Comparison of ENCODE assay signal across 26 cellular contexts in genomic region chr10:96646251-96646740, GRCh38. TPM values are rescaled to one million over a fixed set of nuclear protein-coding genes. Genes with fewer than 3 reads are reported as not detected.
DNase-seq lines count a peak whose midpoint lies in the region; ATAC-seq and TF ChIP-seq lines count a peak whose summit lies in the region.
"Had no signal": no experiment of that assay in that cellular context is flagged by ENCODE, and none has a peak within 500 bp of the region (broad histone marks: within the 10 kb centered on the region; RNA-seq: fewer than 3 reads in every experiment).

No MANE protein-coding gene starts in this region.

- ATAC-seq in activated naive CD8-positive, alpha-beta T cell treated with anti-CD3 and anti-CD28 coated beads, Interleukin-2, amount 50 U/mL, for 24 hours: peak; percentile 34
- ATAC-seq in activated T-helper 17 cell treated with anti-CD3 and anti-CD28 coated beads, Interleukin-2, amount 50 U/mL, for 72 hours (replicated peaks): peak; percentile 17
- no peak for ATAC-seq in lower lobe of right lung
- ATAC-seq in stimulated activated naive B cell treated with anti-CD40 and anti-IgM and Interleukin-4, amounts not matched to agents 10 μg/mL and 1 μg/mL and 100 μg/mL, for 72 hours (replicated peaks): no peak
- ATAC-seq: activated CD4-positive, alpha-beta T cell treated with anti-CD3 and anti-CD28 coated beads for 36 hours; gastrocnemius medialis had no signal

- H3K36me3 ChIP-seq in lower lobe of right lung (peaks cover 14% of the 10 kb centered on the region), Peyer's patch (peaks cover 0 to 4% (median 0%) of the 10 kb centered on the region in 3 donors)
- H3K36me3 ChIP-seq: BE2C, esophagus squamous epithelium, gastrocnemius medialis, SJSA1, transverse colon had no signal

- H3K27ac ChIP-seq in lower lobe of right lung (peak overlapping the region; percentile 8), Peyer's patch (peak overlapping the region in 2 of 4 donors; percentile 46 to 58)
- H3K27ac ChIP-seq: gastrocnemius medialis, SJSA1 had no signal

- H3K36me3 Mint-ChIP-seq in activated naive CD8-positive, alpha-beta T cell treated with anti-CD3 and anti-CD28 coated beads, Interleukin-2, amount 50 U/mL, for 24 hours (ENCODE audit: low read depth): peaks cover 8% of the 10 kb centered on the region
- peaks cover 11% of the 10 kb centered on the region for H3K36me3 Mint-ChIP-seq in activated naive CD8-positive, alpha-beta T cell treated with anti-CD3 and anti-CD28 coated beads for 36 hours
- peaks cover 5% of the 10 kb centered on the region for H3K36me3 Mint-ChIP-seq in activated T-helper 17 cell treated with anti-CD3 and anti-CD28 coated beads, Interleukin-2, amount 50 U/mL, for 72 hours (ENCODE audit: low read depth)
- H3K36me3 Mint-ChIP-seq in stimulated activated naive B cell treated with anti-CD40 and anti-IgM and Interleukin-4, amounts not matched to agents 10 μg/mL and 1 μg/mL and 100 μg/mL, for 72 hours: peaks cover 47 to 70% of the 10 kb centered on the region in 2 donors

- no peak overlapping the region for H3K4me3 ChIP-seq in lower lobe of right lung
- H3K4me3 ChIP-seq in Peyer's patch: no peak overlapping the region
- H3K4me3 ChIP-seq: esophagus squamous epithelium, gastrocnemius medialis, SJSA1, stomach, transverse colon had no signal

- no peaks in the 10 kb centered on the region for H3K27me3 Mint-ChIP-seq in activated naive CD8-positive, alpha-beta T cell treated with anti-CD3 and anti-CD28 coated beads, Interleukin-2, amount 50 U/mL, for 24 hours
- no peaks in the 10 kb centered on the region for H3K27me3 Mint-ChIP-seq in activated naive CD8-positive, alpha-beta T cell treated with anti-CD3 and anti-CD28 coated beads for 36 hours
- no peaks in the 10 kb centered on the region for H3K27me3 Mint-ChIP-seq in activated T-helper 17 cell treated with anti-CD3 and anti-CD28 coated beads, Interleukin-2, amount 50 U/mL, for 72 hours
- no peaks in the 10 kb centered on the region for H3K27me3 Mint-ChIP-seq in stimulated activated naive B cell treated with anti-CD40 and anti-IgM and Interleukin-4, amounts not matched to agents 10 μg/mL and 1 μg/mL and 100 μg/mL, for 72 hours
- H3K27me3 Mint-ChIP-seq: activated CD4-positive, alpha-beta T cell treated with anti-CD3 and anti-CD28 coated beads for 36 hours; effector memory CD8-positive, alpha-beta T cell had no signal

- intact Hi-C loops in lower lobe of right lung (cut with DNase I): no loop called here

- no peak for DNase-seq in activated naive CD8-positive, alpha-beta T cell treated with anti-CD3 and anti-CD28 coated beads, Interleukin-2, amount 50 U/mL, for 24 hours
- DNase-seq in activated naive CD8-positive, alpha-beta T cell treated with anti-CD3 and anti-CD28 coated beads for 36 hours: no peak
- DNase-seq in lower lobe of right lung (no peak), GM10266 (ENCODE audit: extremely low spot score) (no peak), amygdala (lab: John Stamatoyannopoulos, UW) (no peak), Peyer's patch (no peak)
- no peak for DNase-seq in stimulated activated naive B cell treated with anti-CD40 and anti-IgM and Interleukin-4, amounts not matched to agents 10 μg/mL and 1 μg/mL and 100 μg/mL, for 72 hours
- DNase-seq: 8988T; activated CD4-positive, alpha-beta T cell treated with anti-CD3 and anti-CD28 coated beads for 36 hours; BE2C; EL; esophagus squamous epithelium; gastrocnemius medialis; kidney glomerular epithelial cell; midbrain; NCI-H2081 treated with DMSO at 0.1 percent for 48 hours; NCI-H446 treated with DMSO at 0.1 percent for 48 hours; stimulated activated CD4-positive, alpha-beta T cell treated with anti-CD3 and anti-CD28 coated beads, Interleukin-4, amount 100 ng/mL, for 1 hour; stomach; transverse colon had no signal

- peaks cover 48% of the 10 kb centered on the region for H3K4me1 Mint-ChIP-seq in activated naive CD8-positive, alpha-beta T cell treated with anti-CD3 and anti-CD28 coated beads, Interleukin-2, amount 50 U/mL, for 24 hours
- H3K4me1 Mint-ChIP-seq in activated naive CD8-positive, alpha-beta T cell treated with anti-CD3 and anti-CD28 coated beads for 36 hours: peaks cover 38% of the 10 kb centered on the region
- H3K4me1 Mint-ChIP-seq in activated T-helper 17 cell treated with anti-CD3 and anti-CD28 coated beads, Interleukin-2, amount 50 U/mL, for 72 hours: peaks cover 29% of the 10 kb centered on the region
- peaks cover 58 to 75% of the 10 kb centered on the region in 2 donors for H3K4me1 Mint-ChIP-seq in stimulated activated naive B cell treated with anti-CD40 and anti-IgM and Interleukin-4, amounts not matched to agents 10 μg/mL and 1 μg/mL and 100 μg/mL, for 72 hours
- H3K4me1 Mint-ChIP-seq: neural crest cell had no signal

- no peak for TF ChIP-seq POLR2A in Peyer's patch (IDR thresholded peaks at IDR 0.05)

- no peaks in the 10 kb centered on the region for H3K9me3 Mint-ChIP-seq in activated naive CD8-positive, alpha-beta T cell treated with anti-CD3 and anti-CD28 coated beads, Interleukin-2, amount 50 U/mL, for 24 hours
- no peaks in the 10 kb centered on the region for H3K9me3 Mint-ChIP-seq in activated naive CD8-positive, alpha-beta T cell treated with anti-CD3 and anti-CD28 coated beads for 36 hours
- H3K9me3 Mint-ChIP-seq in activated T-helper 17 cell treated with anti-CD3 and anti-CD28 coated beads, Interleukin-2, amount 50 U/mL, for 72 hours: no peaks in the 10 kb centered on the region
- no peaks in the 10 kb centered on the region for H3K9me3 Mint-ChIP-seq in stimulated activated naive B cell treated with anti-CD40 and anti-IgM and Interleukin-4, amounts not matched to agents 10 μg/mL and 1 μg/mL and 100 μg/mL, for 72 hours
- H3K9me3 Mint-ChIP-seq: activated naive CD4-positive, alpha-beta T cell treated with anti-CD3 and anti-CD28 coated beads, Interleukin-2, amount 50 U/mL, for 72 hours; activated T-helper 1 cell treated with anti-CD3 and anti-CD28 coated beads, Interleukin-12 subunit alpha, Interleukin-12 subunit beta, Interleukin-2, Interleukin-4 antibody, amounts not matched to agents 30 ng/mL and 10 ng/mL and 1 ng/mL, durations not matched to agents 14 hours and 24 hours and 36 hours; effector memory CD8-positive, alpha-beta T cell; neural crest cell had no signal

- no peak overlapping the region for H3K27ac Mint-ChIP-seq in activated naive CD8-positive, alpha-beta T cell treated with anti-CD3 and anti-CD28 coated beads, Interleukin-2, amount 50 U/mL, for 24 hours
- no peak overlapping the region for H3K27ac Mint-ChIP-seq in activated naive CD8-positive, alpha-beta T cell treated with anti-CD3 and anti-CD28 coated beads for 36 hours
- peak overlapping the region; percentile 91 for H3K27ac Mint-ChIP-seq in activated T-helper 17 cell treated with anti-CD3 and anti-CD28 coated beads, Interleukin-2, amount 50 U/mL, for 72 hours
- H3K27ac Mint-ChIP-seq in stimulated activated naive B cell treated with anti-CD40 and anti-IgM and Interleukin-4, amounts not matched to agents 10 μg/mL and 1 μg/mL and 100 μg/mL, for 72 hours: peak overlapping the region; percentile 95
- H3K27ac Mint-ChIP-seq: activated CD4-positive, alpha-beta T cell treated with anti-CD3 and anti-CD28 coated beads for 36 hours had no signal

- no peak overlapping the region for H3K4me3 Mint-ChIP-seq in activated naive CD8-positive, alpha-beta T cell treated with anti-CD3 and anti-CD28 coated beads, Interleukin-2, amount 50 U/mL, for 24 hours
- no peak overlapping the region for H3K4me3 Mint-ChIP-seq in activated naive CD8-positive, alpha-beta T cell treated with anti-CD3 and anti-CD28 coated beads for 36 hours
- H3K4me3 Mint-ChIP-seq in activated T-helper 17 cell treated with anti-CD3 and anti-CD28 coated beads, Interleukin-2, amount 50 U/mL, for 72 hours: peak overlapping the region; percentile 70
- H3K4me3 Mint-ChIP-seq in stimulated activated naive B cell treated with anti-CD40 and anti-IgM and Interleukin-4, amounts not matched to agents 10 μg/mL and 1 μg/mL and 100 μg/mL, for 72 hours: peak overlapping the region in 1 of 2 donors; percentile 7
- H3K4me3 Mint-ChIP-seq: activated CD4-positive, alpha-beta T cell treated with anti-CD3 and anti-CD28 coated beads for 36 hours; activated T-helper 1 cell treated with anti-CD3 and anti-CD28 coated beads, Interleukin-12 subunit alpha, Interleukin-12 subunit beta, Interleukin-2, Interleukin-4 antibody, amounts not matched to agents 30 ng/mL and 10 ng/mL and 1 ng/mL, durations not matched to agents 14 hours and 24 hours and 36 hours; neural crest cell had no signal

- H3K27me3 ChIP-seq in lower lobe of right lung (ENCODE audit: low read depth): no peaks in the 10 kb centered on the region
- H3K27me3 ChIP-seq in Peyer's patch: no peaks in the 10 kb centered on the region
- H3K27me3 ChIP-seq: BE2C, gastrocnemius medialis, SJSA1, stomach, transverse colon had no signal

- TF ChIP-seq CTCF in lower lobe of right lung (IDR thresholded peaks at IDR 0.05): no peak
- no peak for TF ChIP-seq CTCF in GM10266 (IDR thresholded peaks at IDR 0.05; ENCODE audit: control insufficient read depth, insufficient read depth, low read depth, missing control alignments)
- TF ChIP-seq CTCF in Peyer's patch (IDR thresholded peaks at IDR 0.05): no peak

- H3K9me3 ChIP-seq in lower lobe of right lung: no peaks in the 10 kb centered on the region
- no peaks in the 10 kb centered on the region for H3K9me3 ChIP-seq in Peyer's patch
- H3K9me3 ChIP-seq: BE2C, esophagus squamous epithelium, gastrocnemius medialis, SJSA1, stomach, transverse colon had no signal

- H3K4me1 ChIP-seq in lower lobe of right lung (peaks cover 3% of the 10 kb centered on the region), Peyer's patch (peaks cover 0 to 4% (median 2%) of the 10 kb centered on the region in 4 donors)
- H3K4me1 ChIP-seq: BE2C, esophagus squamous epithelium, gastrocnemius medialis, SJSA1 had no signal

RNA-seq across cellular contexts. Expression of gene TM9SF3, which starts 59.5 kb away (rescaled TPM):
- total RNA-seq in activated naive CD8-positive, alpha-beta T cell treated with anti-CD3 and anti-CD28 coated beads for 36 hours: 10 to 100 TPM; 85.3 to 86.7 TPM
- total RNA-seq in activated T-helper 17 cell treated with anti-CD3 and anti-CD28 coated beads, Interleukin-2, amount 50 U/mL, for 72 hours: 100 to 1,000 TPM in 1 of 2 donors, 10 to 100 TPM in 1; 80.3 to 101 TPM
- total RNA-seq in lower lobe of right lung (112 TPM), Peyer's patch (100 to 1,000 TPM in 2 of 4 donors, 10 to 100 TPM in 2; 64.4 to 129 (median 95.8) TPM)

Comparison
In these comparisons a context has a peak if more than half of its experiments do, and no peak if none do; other contexts are left out.
1. ATAC-seq: peak in activated naive CD8-positive, alpha-beta T cell treated with anti-CD3 and anti-CD28 coated beads, Interleukin-2, amount 50 U/mL, for 24 hours (single experiment) and activated T-helper 17 cell treated with anti-CD3 and anti-CD28 coated beads, Interleukin-2, amount 50 U/mL, for 72 hours (single experiment); none in lower lobe of right lung (0 of 2) and stimulated activated naive B cell treated with anti-CD40 and anti-IgM and Interleukin-4, amounts not matched to agents 10 μg/mL and 1 μg/mL and 100 μg/mL, for 72 hours (0 of 2).
2. H3K27ac Mint-ChIP-seq: peak in activated T-helper 17 cell treated with anti-CD3 and anti-CD28 coated beads, Interleukin-2, amount 50 U/mL, for 72 hours (single experiment) and stimulated activated naive B cell treated with anti-CD40 and anti-IgM and Interleukin-4, amounts not matched to agents 10 μg/mL and 1 μg/mL and 100 μg/mL, for 72 hours (single experiment); none in activated naive CD8-positive, alpha-beta T cell treated with anti-CD3 and anti-CD28 coated beads, Interleukin-2, amount 50 U/mL, for 24 hours (single experiment) and activated naive CD8-positive, alpha-beta T cell treated with anti-CD3 and anti-CD28 coated beads for 36 hours (single experiment).